Comparison of ENCODE assay signal across 8 cellular contexts in the genomic region with DNA sequence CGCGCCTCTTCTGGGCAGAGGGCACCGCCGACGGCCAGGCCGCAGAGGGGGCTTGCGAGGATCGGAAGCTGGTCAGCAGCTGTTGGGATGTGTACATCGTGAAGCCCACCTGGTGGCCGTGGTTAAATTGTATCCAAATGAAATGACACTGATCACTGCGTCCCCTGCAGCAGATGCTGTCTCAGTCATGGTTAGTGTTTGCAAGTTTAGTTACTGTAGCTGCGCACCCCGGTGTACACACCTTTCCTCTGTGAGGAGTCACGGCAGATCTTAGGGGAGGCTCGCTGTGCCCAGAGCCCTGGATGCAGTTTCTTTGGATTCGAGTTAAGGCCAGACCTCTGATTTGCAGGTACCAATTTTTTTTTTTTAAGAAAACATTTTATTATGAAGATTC. TPM values are rescaled to one million over a fixed set of nuclear protein-coding genes. Genes with fewer than 3 reads are reported as not detected.
DNase-seq lines count a peak whose midpoint lies in the region; ATAC-seq and TF ChIP-seq lines count a peak whose summit lies in the region.

No MANE protein-coding gene starts in this region.

- H2AFZ ChIP-seq in OCI-LY1 (ENCODE audit: low read length), result no peak overlapping the region

- DNase-seq in dorsolateral prefrontal cortex (no peak), DMS114 treated with DMSO at 0.1 percent for 48 hours (lab: John Stamatoyannopoulos, UW; ENCODE audit: unreplicated experiment) (no peak), COR-L47 (lab: John Stamatoyannopoulos, UW) (no peak), NCI-H1092 treated with DMSO at 0.1 percent for 48 hours (lab: John Stamatoyannopoulos, UW) (no peak)

- peaks cover 15 to 55% (median 42%) of the 10 kb centered on the region in 11 experiments; a peak in 20 of 22 replicates for H4K20me1 ChIP-seq in BLaER1 treated with 17β-estradiol and CSF1 and Interleukin-3, amounts not matched to agents 10 nM and 100 nM
- H4K20me1 ChIP-seq in OCI-LY1 (ENCODE audit: insufficient read depth, low read length), result no peaks in the 10 kb centered on the region

- intact Hi-C loops in dorsolateral prefrontal cortex (cut with DNase I), result loop anchor here (5.0 to 10.0 kb wide), 2 partner anchors 34 to 57 kb away; a partner anchor contains a TSS

- peaks cover 54 to 83% (median 73%) of the 10 kb centered on the region in 10 experiments for H3K4me1 ChIP-seq in BLaER1 treated with 17β-estradiol and CSF1 and Interleukin-3, amounts not matched to agents 10 nM and 100 nM
- H3K4me1 ChIP-seq in OCI-LY1 (ENCODE audit: insufficient read depth, low read length, severe bottlenecking) (peaks cover 35% of the 10 kb centered on the region), muscle layer of colon (ENCODE audit: insufficient read depth, low read length) (peaks cover 22% of the 10 kb centered on the region)

- peak overlapping the region; percentile 77 to 98 (median 93) for H3K4me2 ChIP-seq in BLaER1 treated with 17β-estradiol and CSF1 and Interleukin-3, amounts not matched to agents 10 nM and 100 nM
- peak overlapping the region; percentile 94 for H3K4me2 ChIP-seq in OCI-LY1 (ENCODE audit: low read length)

- peak; percentile 0 for ATAC-seq in GM21786 (IDR thresholded peaks at IDR 0.05; ENCODE audit: unreplicated experiment)

- peak overlapping the region; percentile 82 to 99 (median 94) for H3K4me3 ChIP-seq in BLaER1 treated with 17β-estradiol and CSF1 and Interleukin-3, amounts not matched to agents 10 nM and 100 nM
- H3K4me3 ChIP-seq in OCI-LY1 (ENCODE audit: low read depth, low read length, poor library complexity, severe bottlenecking) (peak overlapping the region; percentile 87), dorsolateral prefrontal cortex (peak overlapping the region; percentile 60 to 100 (median 97)), muscle layer of colon (ENCODE audit: low read depth in 1 of 2, low read length in 2 of 2) (peak overlapping the region; percentile 77 to 94)

- H3K9ac ChIP-seq in BLaER1 treated with 17β-estradiol and CSF1 and Interleukin-3, amounts not matched to agents 10 nM and 100 nM, result peak overlapping the region; percentile 89 to 97 (median 95)
- H3K9ac ChIP-seq in OCI-LY1 (ENCODE audit: low read length), result peak overlapping the region; percentile 93
- H3K9ac ChIP-seq in muscle layer of colon (ENCODE audit: low read length), result peak overlapping the region; percentile 54

- H3K79me2 ChIP-seq in OCI-LY1 (ENCODE audit: insufficient read depth, low read length), result peaks cover 49% of the 10 kb centered on the region

- TF ChIP-seq CTCF in OCI-LY1 (IDR thresholded peaks at IDR 0.05; ENCODE audit: low read length) (no peak), dorsolateral prefrontal cortex (IDR thresholded peaks at IDR 0.05 in 54 of 56, conservative IDR thresholded peaks at IDR 0.05 in 2 of 56; ENCODE audit: low read depth in 1 of 56, partially characterized antibody in 56 of 56) (no peak)

- H3K9me2 ChIP-seq in OCI-LY1 (ENCODE audit: low read depth, low read length), result no peaks in the 10 kb centered on the region

- peaks cover 12 to 43% (median 37%) of the 10 kb centered on the region in 11 experiments for H3K36me3 ChIP-seq in BLaER1 treated with 17β-estradiol and CSF1 and Interleukin-3, amounts not matched to agents 10 nM and 100 nM
- peaks cover 17% of the 10 kb centered on the region for H3K36me3 ChIP-seq in OCI-LY1 (ENCODE audit: insufficient read depth, low read length)
- H3K36me3 ChIP-seq in muscle layer of colon (ENCODE audit: insufficient read depth, low read length), result no peaks in the 10 kb centered on the region

- no peaks in the 10 kb centered on the region for H3K27me3 ChIP-seq in BLaER1 treated with 17β-estradiol and CSF1 and Interleukin-3, amounts not matched to agents 10 nM and 100 nM
- no peaks in the 10 kb centered on the region for H3K27me3 ChIP-seq in OCI-LY1 (ENCODE audit: insufficient read depth, low read length)
- no peaks in the 10 kb centered on the region for H3K27me3 ChIP-seq in dorsolateral prefrontal cortex
- no peaks in the 10 kb centered on the region for H3K27me3 ChIP-seq in muscle layer of colon (ENCODE audit: control insufficient read depth in 1 of 2, insufficient read depth in 2 of 2, low read length in 2 of 2)

- H3F3A ChIP-seq in OCI-LY1 (ENCODE audit: insufficient read depth, low read length), result no peaks in the 10 kb centered on the region

- no peaks in the 10 kb centered on the region for H3K9me3 ChIP-seq in BLaER1 treated with 17β-estradiol and CSF1 and Interleukin-3, amounts not matched to agents 10 nM and 100 nM (replicated peaks in 1 of 11)
- H3K9me3 ChIP-seq in OCI-LY1 (ENCODE audit: low read length) (no peaks in the 10 kb centered on the region), muscle layer of colon (ENCODE audit: low read length) (no peaks in the 10 kb centered on the region)

- peak overlapping the region; percentile 85 to 95 (median 91) for H3K27ac ChIP-seq in BLaER1 treated with 17β-estradiol and CSF1 and Interleukin-3, amounts not matched to agents 10 nM and 100 nM
- H3K27ac ChIP-seq in OCI-LY1 (ENCODE audit: low read depth, low read length, poor library complexity, severe bottlenecking), result no peak overlapping the region
- H3K27ac ChIP-seq in dorsolateral prefrontal cortex, result peak overlapping the region in 43 of 59 donors; percentile 47 to 93 (median 84)
- peak overlapping the region; percentile 88 for H3K27ac ChIP-seq in muscle layer of colon (ENCODE audit: low read depth, low read length)

RNA-seq across cellular contexts. Expression of a gene that starts 0.7 kb away (rescaled TPM):
- 10 to 100 TPM; 28.1 to 68.2 (median 47.8) TPM for total RNA-seq in dorsolateral prefrontal cortex

RNA-seq across cellular contexts. Expression of a gene that starts 34.4 kb away (rescaled TPM):
- total RNA-seq in dorsolateral prefrontal cortex, result 10 to 100 TPM; 15.3 to 37.8 (median 23.5) TPM

RNA-seq across cellular contexts. Expression of a gene that starts 34.5 kb away (rescaled TPM):
- total RNA-seq in dorsolateral prefrontal cortex, result 10 to 100 TPM in 40 of 120 experiments, 1 to 10 TPM in 80; 1.8 to 18.2 (median 8.6) TPM
